Comparison of ENCODE assay signal across 26 cellular contexts in genomic region chr2:133390151-133390550, GRCh38.
DNase-seq lines count a peak whose midpoint lies in the region; ATAC-seq and TF ChIP-seq lines count a peak whose summit lies in the region.
"Had no signal": no experiment of that assay in that cellular context is flagged by ENCODE, and none has a peak within 500 bp of the region (broad histone marks: within the 10 kb centered on the region; RNA-seq: fewer than 3 reads in every experiment).

No MANE protein-coding gene starts in this region.

- in situ Hi-C loops in SK-MEL-5 (cut with HindIII; ENCODE audit: low pct_unique_long_range_greater_than_20kb, low sequenced_read_pairs), result no loop called here

- CTCF ChIA-PET in AG04449 (lab: Yijun Ruan, JAX), result interaction anchor here (1.0 to 1.2 kb wide), 2 partner anchors 8 to 454 kb away, joined by 3 read pairs; no protein-coding TSS in a partner anchor

- TF ChIP-seq CTCF in AG04449 (IDR thresholded peaks at IDR 0.05; ENCODE audit: insufficient read depth, low read length, missing control alignments), result no peak
- TF ChIP-seq CTCF in tibial nerve (IDR thresholded peaks at IDR 0.05), result no peak

- intact Hi-C loops in sciatic nerve (cut with DNase I), result no loop called here

- peak; percentile 79 for ATAC-seq in esophagus mucosa
- no peak for ATAC-seq in sciatic nerve
- ATAC-seq: activated T-cell treated with anti-CD3 and anti-CD28 coated beads, Interleukin-2, amount 50 U/mL, for 4 hours; body of pancreas had no signal

- WGBS in tibial nerve, 2 donors, result 46 to 50% methylated on average over 4 of the region's 4 CpGs

- TF ChIP-seq POLR2A in tibial nerve (IDR thresholded peaks at IDR 0.05), result no peak

- no peaks in the 10 kb centered on the region for H3K27me3 ChIP-seq in tibial nerve
- H3K27me3 ChIP-seq: body of pancreas, SJCRH30, uterus had no signal

- POLR2A ChIA-PET in AG04449 (lab: Yijun Ruan, JAX), result no interaction called here

- DNase-seq in AG04449 (ENCODE audit: low read depth, low spot score), result peak; percentile 65
- peak; percentile 39 for DNase-seq in GM04504 (ENCODE audit: low read depth)
- peak; percentile 92 for DNase-seq in SK-MEL-5 (ENCODE audit: low read depth, low spot score)
- no peak for DNase-seq in sciatic nerve (ENCODE audit: low spot score)
- DNase-seq in tibial nerve (ENCODE audit: low spot score in 2 of 2), result no peak
- DNase-seq in NCI-H446 treated with DMSO at 0.1 percent for 48 hours (lab: John Stamatoyannopoulos, UW), result no peak
- no peak for DNase-seq in NCI-H187 treated with DMSO at 0.1 percent for 48 hours (lab: John Stamatoyannopoulos, UW)
- DNase-seq: 8988T; activated B cell treated with CpG ODN at 0.5 μM for 24 hours; activated CD4-positive, alpha-beta memory T cell treated with anti-CD3 and anti-CD28 coated beads, Interleukin-2, amount 10 ng/mL, durations not matched to agents 7 days and 5 days; activated naive CD4-positive, alpha-beta T cell treated with anti-CD3 and anti-CD28 coated beads, Interleukin-2, amount 50 U/mL, for 16 hours; activated T-cell treated with anti-CD3 and anti-CD28 coated beads, Interleukin-2, amount 50 U/mL, for 4 hours; body of pancreas; cortex of kidney; DMS153; left ventricle myocardium inferior; NCI-H1436 treated with DMSO at 0.1 percent for 48 hours; NCI-H2171 treated with DMSO at 0.1 percent for 48 hours; NCI-H774; OCI-M1; SJCRH30; stimulated activated CD8-positive, alpha-beta memory T cell treated with anti-CD3 and anti-CD28 coated beads, Interleukin-4, amount 100 ng/mL, for 48 hours; T-helper 2 cell; uterus had no signal

- H3K4me3 ChIP-seq in AG04449 (ENCODE audit: low read depth, low read length) (no peak overlapping the region), tibial nerve (no peak overlapping the region)
- H3K4me3 ChIP-seq: body of pancreas, left ventricle myocardium inferior, SJCRH30, uterus had no signal

- no peak for TF ChIP-seq EP300 in tibial nerve (IDR thresholded peaks at IDR 0.05)

- no peaks in the 10 kb centered on the region for H3K4me1 ChIP-seq in tibial nerve
- H3K4me1 ChIP-seq: body of pancreas, left ventricle myocardium inferior, SJCRH30, uterus had no signal

- no peak overlapping the region for H3K27ac ChIP-seq in tibial nerve
- H3K27ac ChIP-seq: body of pancreas, C4-2B, left ventricle myocardium inferior, SJCRH30, uterus had no signal

- H3K36me3 ChIP-seq in tibial nerve, result no peaks in the 10 kb centered on the region
- H3K36me3 ChIP-seq: left ventricle myocardium inferior, SJCRH30, uterus had no signal

- peaks cover 0 to 6% (median 0%) of the 10 kb centered on the region in 4 donors for H3K9me3 ChIP-seq in tibial nerve
- H3K9me3 ChIP-seq: left ventricle myocardium inferior, SJCRH30, uterus had no signal

Comparison
In these comparisons a context has a peak if more than half of its experiments do, and no peak if none do; other contexts are left out.
1. DNase-seq: peak in AG04449 (single experiment), GM04504 (single experiment) and SK-MEL-5 (single experiment); none in sciatic nerve (single experiment), tibial nerve (0 of 2), NCI-H446 treated with DMSO at 0.1 percent for 48 hours (single experiment) and NCI-H187 treated with DMSO at 0.1 percent for 48 hours (single experiment).